1 cellular context compared by ENCODE assay signal in genomic region chr11:75554258-75555022, GRCh38.
A peak's percentile ranks its signal among the peaks of the same experiment; 100 is the strongest.
TF ChIP-seq lines count a peak whose summit lies in the region.

No MANE protein-coding gene starts in this region.

TF ChIP-seq in K562, 482 proteins besides CTCF, POLR2A, EP300 and RAD21 (continued from another document and continues in another):
- TF ChIP-seq ATF3 (IDR thresholded peaks at IDR 0.05), result peak; percentile 90
- no peak for TF ChIP-seq ATF3 (CRISPR knock-in tag; conservative IDR thresholded peaks at IDR 0.05)
- no peak for TF ChIP-seq HNRNPUL1 (IDR thresholded peaks at IDR 0.05; ENCODE audit: low read length)
- no peak for TF ChIP-seq GATAD2B (IDR thresholded peaks at IDR 0.05; ENCODE audit: borderline replicate concordance)
- peak; percentile 100 for TF ChIP-seq CEBPG (CRISPR knock-in tag; IDR thresholded peaks at IDR 0.05)
- peak; percentile 91 to 93 for TF ChIP-seq CEBPG (tag; conservative IDR thresholded peaks at IDR 0.05 in 1 of 2, IDR thresholded peaks at IDR 0.05 in 1 of 2)
- TF ChIP-seq ZNF12 (CRISPR knock-in tag; IDR thresholded peaks at IDR 0.05), result no peak
- peak; percentile 42 for TF ChIP-seq KLF13 (tag; IDR thresholded peaks at IDR 0.05; ENCODE audit: borderline replicate concordance, low read depth)
- peak in 1 of 2 experiments; percentile 8; a peak in 2 of 4 replicates for TF ChIP-seq TRIM24 (IDR thresholded peaks at IDR 0.05)
- peak; percentile 10; the same call in 1 of the 2 replicates for TF ChIP-seq SMARCA4 (IDR thresholded peaks at IDR 0.05)
- TF ChIP-seq IFI16 (CRISPR knock-in tag; IDR thresholded peaks at IDR 0.05), result 0 out of 2 replicates have a peak, but pooled peaks have one; percentile 38
- TF ChIP-seq BCL6 (CRISPR knock-in tag; IDR thresholded peaks at IDR 0.05), result no peak
- no peak for TF ChIP-seq E2F1 (CRISPR knock-in tag; IDR thresholded peaks at IDR 0.05)
- peak; percentile 74 for TF ChIP-seq ZNF311 (CRISPR knock-in tag; IDR thresholded peaks at IDR 0.05)
- TF ChIP-seq TSHZ1 (CRISPR knock-in tag; IDR thresholded peaks at IDR 0.05), result no peak
- no peak for TF ChIP-seq ZNF707 (CRISPR knock-in tag; conservative IDR thresholded peaks at IDR 0.05)
- TF ChIP-seq ZNF696 (CRISPR knock-in tag; conservative IDR thresholded peaks at IDR 0.05), result no peak
- TF ChIP-seq ATF4 (CRISPR knock-in tag; IDR thresholded peaks at IDR 0.05), result peak; percentile 90
- no peak for TF ChIP-seq PBX2 (CRISPR knock-in tag; IDR thresholded peaks at IDR 0.05; ENCODE audit: low read depth)
- no peak for TF ChIP-seq PBX2 (tag; conservative IDR thresholded peaks at IDR 0.05; ENCODE audit: low read depth)
- TF ChIP-seq BRF1 (IDR thresholded peaks at IDR 0.05; ENCODE audit: borderline replicate concordance, extremely low read depth, insufficient read length), result no peak
- TF ChIP-seq ZBTB34 (CRISPR knock-in tag; IDR thresholded peaks at IDR 0.05), result peak; percentile 37; the same call in 1 of the 2 replicates
- TF ChIP-seq NCOA2 (IDR thresholded peaks at IDR 0.05; ENCODE audit: partially characterized antibody in 2 of 2), result no peak
- TF ChIP-seq ZNF134 (CRISPR knock-in tag; conservative IDR thresholded peaks at IDR 0.05), result no peak
- no peak for TF ChIP-seq ZNF717 (CRISPR knock-in tag; IDR thresholded peaks at IDR 0.05)
- no peak for TF ChIP-seq CHD4 (IDR thresholded peaks at IDR 0.05; ENCODE audit: insufficient read depth, insufficient replicate concordance, low read depth, low read length, poor library complexity, severe bottlenecking)
- no peak for TF ChIP-seq E2F4 (CRISPR knock-in tag; IDR thresholded peaks at IDR 0.05; ENCODE audit: low read depth)
- TF ChIP-seq MBD1 (CRISPR knock-in tag; IDR thresholded peaks at IDR 0.05), result no peak
- TF ChIP-seq FOXK1 (CRISPR knock-in tag; IDR thresholded peaks at IDR 0.05; ENCODE audit: borderline replicate concordance), result no peak
- TF ChIP-seq HMGN3 (IDR thresholded peaks at IDR 0.05; ENCODE audit: borderline replicate concordance, extremely low read depth, insufficient read length, low read depth, low read length), result peak; percentile 24
- TF ChIP-seq RBFOX2 (IDR thresholded peaks at IDR 0.05; ENCODE audit: low read depth, low read length), result peak; percentile 91
- TF ChIP-seq RCOR1 (IDR thresholded peaks at IDR 0.05; ENCODE audit: borderline replicate concordance in 1 of 2, low read depth in 2 of 2, low read length in 2 of 2), result peak in 1 of 2 experiments; percentile 59; a peak in 2 of 4 replicates
- no peak for TF ChIP-seq ZNF23 (CRISPR knock-in tag; IDR thresholded peaks at IDR 0.05)
- TF ChIP-seq ARID1B (IDR thresholded peaks at IDR 0.05), result peak; percentile 65
- no peak for TF ChIP-seq MXI1 (IDR thresholded peaks at IDR 0.05; ENCODE audit: low read depth, low read length)
- TF ChIP-seq ZNF589 (CRISPR knock-in tag; IDR thresholded peaks at IDR 0.05; ENCODE audit: low read depth), result peak; percentile 62; the same call in 1 of the 2 replicates
- peak; percentile 70; the same call in 1 of the 2 replicates for TF ChIP-seq ZNF197 (CRISPR knock-in tag; IDR thresholded peaks at IDR 0.05; ENCODE audit: low read depth)
- peak; percentile 43; the same call in 1 of the 2 replicates for TF ChIP-seq CEBPB (tag; IDR thresholded peaks at IDR 0.05)
- no peak for TF ChIP-seq NR4A1 (CRISPR knock-in tag; IDR thresholded peaks at IDR 0.05)
- TF ChIP-seq NR4A1 (tag; IDR thresholded peaks at IDR 0.05), result peak; percentile 82
- peak in 1 of 2 experiments; percentile 35; a peak in 2 of 4 replicates for TF ChIP-seq SRF (CRISPR knock-in tag; IDR thresholded peaks at IDR 0.05)
- 0 out of 2 replicates have a peak, but pooled peaks have one; percentile 13 for TF ChIP-seq SMAD3 (CRISPR knock-in tag; conservative IDR thresholded peaks at IDR 0.05)
- TF ChIP-seq NR2C2 (CRISPR knock-in tag; IDR thresholded peaks at IDR 0.05), result no peak
- peak; percentile 46 for TF ChIP-seq NR2C2 (tag; IDR thresholded peaks at IDR 0.05)
- 0 out of 2 replicates have a peak, but pooled peaks have one; percentile 52 for TF ChIP-seq NFXL1 (CRISPR knock-in tag; IDR thresholded peaks at IDR 0.05)
- TF ChIP-seq KDM1A (IDR thresholded peaks at IDR 0.05), result no peak
- no peak; the same call in 1 of the 2 replicates for TF ChIP-seq ARID3A (IDR thresholded peaks at IDR 0.05; ENCODE audit: borderline replicate concordance, low read depth, low read length)
- 0 out of 2 replicates have a peak, but pooled peaks have one; percentile 35 for TF ChIP-seq TCF15 (CRISPR knock-in tag; IDR thresholded peaks at IDR 0.05)
- no peak for TF ChIP-seq SIX5 (IDR thresholded peaks at IDR 0.05; ENCODE audit: borderline replicate concordance in 1 of 2, insufficient read depth in 1 of 2, low read depth in 1 of 2, low read length in 2 of 2)
- no peak for TF ChIP-seq ELF4 (CRISPR knock-in tag; IDR thresholded peaks at IDR 0.05)
- TF ChIP-seq HDAC3 (IDR thresholded peaks at IDR 0.05; ENCODE audit: borderline replicate concordance, partially characterized antibody), result no peak
- no peak for TF ChIP-seq EZH2 (IDR thresholded peaks at IDR 0.05; ENCODE audit: borderline replicate concordance, low read depth, low read length)
